8 cellular contexts compared by ENCODE assay signal in the genomic region with DNA sequence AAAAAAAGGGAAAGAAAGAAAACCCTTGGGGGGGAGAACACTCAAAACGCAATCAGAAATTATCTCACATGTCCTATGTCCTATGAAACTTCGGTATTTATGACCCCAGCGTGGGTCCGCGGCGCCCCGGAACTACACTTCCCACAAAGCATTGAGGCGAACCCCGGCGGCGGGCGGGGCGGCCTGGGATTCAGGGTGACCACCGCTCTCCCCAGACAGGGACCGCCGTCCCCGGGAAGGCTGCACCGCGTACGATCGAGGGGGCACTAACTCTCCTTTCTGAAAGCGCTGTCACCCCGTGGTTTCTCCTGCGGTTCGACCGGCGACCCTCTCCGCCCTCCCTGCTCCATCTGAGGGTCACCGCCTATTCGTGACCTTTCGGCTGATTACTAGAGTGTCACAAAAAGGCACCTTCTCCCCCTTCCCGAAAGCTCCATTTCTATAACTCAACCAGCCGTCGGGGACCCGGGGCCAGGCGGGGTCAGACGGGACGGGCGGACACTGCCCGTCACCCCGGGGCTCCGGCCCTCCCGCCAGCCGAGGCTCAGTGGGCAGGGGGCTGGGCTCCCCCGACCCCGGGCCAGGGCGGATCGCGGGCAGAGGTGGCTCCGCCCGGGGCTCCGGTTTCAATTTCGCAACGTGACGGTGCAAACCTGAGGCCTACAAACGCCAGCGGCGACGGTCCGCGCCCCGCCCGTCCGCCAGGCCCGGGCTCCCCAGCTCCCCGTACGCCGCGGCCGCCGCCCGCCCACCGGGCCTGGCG.
A peak's percentile ranks its signal among the peaks of the same experiment; 100 is the strongest.
DNase-seq lines count a peak whose midpoint lies in the region; ATAC-seq and TF ChIP-seq lines count a peak whose summit lies in the region.

No MANE protein-coding gene starts in this region.

- no peaks in the 10 kb centered on the region for H3K9me3 Mint-ChIP-seq in memory B cell

- DNase-seq in AG09319 (ENCODE audit: extremely low read depth, low read depth) (peak; percentile 42), NCI-H69 (lab: John Stamatoyannopoulos, UW) (peak; percentile 85), memory B cell (ENCODE audit: low spot score in 2 of 2) (peak; percentile 47 to 73)
- DNase-seq in activated CD8-positive, alpha-beta memory T cell treated with anti-CD3 and anti-CD28 coated beads for 24 hours = peak; percentile 84
- DNase-seq in effector CD8-positive, alpha-beta T cell (lab: John Stamatoyannopoulos, UW) = peak; percentile 16
- DNase-seq in stimulated activated CD8-positive, alpha-beta memory T cell treated with anti-CD3 and anti-CD28 coated beads, Interleukin-12 subunit alpha, Interleukin-12 subunit beta, amount 100 ng/mL, for 24 hours (ENCODE audit: extremely low read depth) = peak; percentile 31

- no peak for TF ChIP-seq CTCF in AG09319 (IDR thresholded peaks at IDR 0.05; ENCODE audit: low read depth, low read length)

- peaks cover 25% of the 10 kb centered on the region for H3K4me1 Mint-ChIP-seq in memory B cell

- H3K27ac Mint-ChIP-seq in memory B cell = peak overlapping the region; percentile 78

- peaks cover 4% of the 10 kb centered on the region for H3K36me3 Mint-ChIP-seq in memory B cell

- H3K27me3 Mint-ChIP-seq in memory B cell = no peaks in the 10 kb centered on the region

- ATAC-seq in GM18909 (IDR thresholded peaks at IDR 0.05; ENCODE audit: poor library complexity, unreplicated experiment) (peak; percentile 65), HG03139 (IDR thresholded peaks at IDR 0.05; ENCODE audit: unreplicated experiment) (peak; percentile 48), memory B cell (ENCODE audit: low read depth) (peak; percentile 57)

- H3K4me3 Mint-ChIP-seq in memory B cell = peak overlapping the region; percentile 89

Comparison
In these comparisons a context has a peak if more than half of its experiments do, and no peak if none do; other contexts are left out.
1. Peak in every context shown above with its lines: DNase-seq and ATAC-seq.
2. DNase-seq: peak in every context shown above with its lines; median percentile 85 in NCI-H69; 84 in activated CD8-positive, alpha-beta memory T cell treated with anti-CD3 and anti-CD28 coated beads for 24 hours; 60 in memory B cell; 42 in AG09319; 31 in stimulated activated CD8-positive, alpha-beta memory T cell treated with anti-CD3 and anti-CD28 coated beads, Interleukin-12 subunit alpha, Interleukin-12 subunit beta, amount 100 ng/mL, for 24 hours; 16 in effector CD8-positive, alpha-beta T cell.